Comparison of ENCODE assay signal across 19 cellular contexts in genomic region chr2:120761911-120762310, GRCh38. TPM values are rescaled to one million over a fixed set of nuclear protein-coding genes. Genes with fewer than 3 reads are reported as not detected.
"Had no signal": no experiment of that assay in that cellular context is flagged by ENCODE, and none has a peak within 500 bp of the region (broad histone marks: within the 10 kb centered on the region; RNA-seq: fewer than 3 reads in every experiment).

No MANE protein-coding gene starts in this region.

- H3K4me1 ChIP-seq: body of pancreas, colonic mucosa, foreskin keratinocyte, right lobe of liver had no signal

- H3K27ac Mint-ChIP-seq: activated naive CD8-positive, alpha-beta T cell; naive thymus-derived CD4-positive, alpha-beta T cell; stimulated activated memory B cell treated with anti-CD40 and anti-IgM and Interleukin-4, amounts not matched to agents 10 μg/mL and 1 μg/mL and 100 μg/mL, for 72 hours had no signal

- H3K9me3 Mint-ChIP-seq: naive thymus-derived CD4-positive, alpha-beta T cell; stimulated activated memory B cell treated with anti-CD40 and anti-IgM and Interleukin-4, amounts not matched to agents 10 μg/mL and 1 μg/mL and 100 μg/mL, for 72 hours had no signal

- H3K27me3 Mint-ChIP-seq: activated naive CD8-positive, alpha-beta T cell had no signal

- DNase-seq: activated CD4-positive, CD25-positive, alpha-beta regulatory T cell treated with anti-CD3 and anti-CD28 coated beads, Interleukin-2, amount 50 U/mL, for 72 hours; activated CD8-positive, alpha-beta memory T cell treated with anti-CD3 and anti-CD28 coated beads for 24 hours; activated CD8-positive, alpha-beta memory T cell treated with anti-CD3 and anti-CD28 coated beads, Interleukin-2, amount 50 U/mL, for 48 hours; central memory CD4-positive, alpha-beta T cell; colonic mucosa; foreskin keratinocyte; hypothalamus; naive thymus-derived CD4-positive, alpha-beta T cell; stimulated activated CD4-positive, alpha-beta T cell treated with anti-CD3 and anti-CD28 coated beads, Interleukin-4, amount 100 ng/mL, for 4 hours; T1000 had no signal

- H3K4me3 Mint-ChIP-seq: activated naive CD8-positive, alpha-beta T cell; naive thymus-derived CD4-positive, alpha-beta T cell; stimulated activated memory B cell treated with anti-CD40 and anti-IgM and Interleukin-4, amounts not matched to agents 10 μg/mL and 1 μg/mL and 100 μg/mL, for 72 hours had no signal

- H3K4me1 Mint-ChIP-seq: stimulated activated memory B cell treated with anti-CD40 and anti-IgM and Interleukin-4, amounts not matched to agents 10 μg/mL and 1 μg/mL and 100 μg/mL, for 72 hours had no signal

- ATAC-seq: body of pancreas; foreskin keratinocyte; left lobe of liver; naive thymus-derived CD4-positive, alpha-beta T cell; right lobe of liver; stimulated activated memory B cell treated with anti-CD40 and anti-IgM and Interleukin-4, amounts not matched to agents 10 μg/mL and 1 μg/mL and 100 μg/mL, for 72 hours had no signal

- H3K9me3 ChIP-seq: body of pancreas, colonic mucosa, right lobe of liver, spleen had no signal

- H3K27ac ChIP-seq: body of pancreas, colonic mucosa, foreskin keratinocyte, right lobe of liver had no signal

- FAIRE-seq: keratinocyte, urothelium cell line had no signal

- H3K4me3 ChIP-seq: body of pancreas, colonic mucosa, right lobe of liver, spleen had no signal

- H3K27me3 ChIP-seq: body of pancreas, colonic mucosa, right lobe of liver had no signal

- H3K36me3 ChIP-seq: colonic mucosa, right lobe of liver, spleen had no signal

RNA-seq across cellular contexts. Expression of gene GLI2, which starts 26.2 kb away (rescaled TPM):
- total RNA-seq: foreskin keratinocyte, pulmonary artery endothelial cell had no signal
- polyA plus RNA-seq: naive thymus-derived CD4-positive, alpha-beta T cell had no signal
